ENCODE assay signal across 10 cellular contexts in genomic region chr18:47883771-47884413, GRCh38. TPM values are rescaled to one million over a fixed set of nuclear protein-coding genes. Genes with fewer than 3 reads are reported as not detected.
A peak's percentile ranks its signal among the peaks of the same experiment; 100 is the strongest.
DNase-seq lines count a peak whose midpoint lies in the region; ATAC-seq and TF ChIP-seq lines count a peak whose summit lies in the region.
"Had no signal": no experiment of that assay in that cellular context is flagged by ENCODE, and none has a peak within 500 bp of the region (broad histone marks: within the 10 kb centered on the region; RNA-seq: fewer than 3 reads in every experiment).

No MANE protein-coding gene starts in this region.

- POLR2A ChIA-PET in RWPE1 (lab: Yijun Ruan, JAX; ENCODE audit: low non-redundant PET), result no interaction called here
- POLR2A ChIA-PET in SK-N-SH (lab: Yijun Ruan, JAX), result no interaction called here

- H3K4me3 Mint-ChIP-seq in stimulated activated naive CD8-positive, alpha-beta T cell treated with anti-CD3 and anti-CD28 coated beads, Interleukin-15, amount 100 ng/mL, for 72 hours, result no peak overlapping the region

- no peak for TF ChIP-seq EP300 in SK-N-SH (IDR thresholded peaks at IDR 0.05; ENCODE audit: borderline replicate concordance in 1 of 2, low read depth in 1 of 2, low read length in 1 of 2)

- H3K4me3 ChIP-seq in fibroblast of villous mesenchyme (ENCODE audit: low read depth, low read length) (no peak overlapping the region), SK-N-SH (ENCODE audit: low read depth in 2 of 2, low read length in 1 of 2) (no peak overlapping the region)

- ATAC-seq in stimulated activated naive CD8-positive, alpha-beta T cell treated with anti-CD3 and anti-CD28 coated beads, Interleukin-15, amount 100 ng/mL, for 72 hours, result peak; percentile 88

- peaks cover 0 to 7% of the 10 kb centered on the region in 2 donors for H3K9me3 Mint-ChIP-seq in stimulated activated naive CD8-positive, alpha-beta T cell treated with anti-CD3 and anti-CD28 coated beads, Interleukin-15, amount 100 ng/mL, for 72 hours

- TF ChIP-seq CTCF in RWPE1 (conservative IDR thresholded peaks at IDR 0.05; ENCODE audit: low read depth), result no peak
- no peak for TF ChIP-seq CTCF in fibroblast of villous mesenchyme (IDR thresholded peaks at IDR 0.05; ENCODE audit: insufficient read depth, low read depth, low read length)
- TF ChIP-seq CTCF in SK-N-SH (IDR thresholded peaks at IDR 0.05), result no peak

- H3K4me1 ChIP-seq in SK-N-SH (ENCODE audit: control insufficient read depth in 1 of 2, insufficient read depth in 2 of 2, low read depth in 1 of 2, low read length in 1 of 2), result peaks cover 0 to 10% of the 10 kb centered on the region in 2 experiments; a peak in 2 of 4 replicates

- H3K36me3 ChIP-seq in SK-N-SH (replicated peaks in 1 of 2; ENCODE audit: control insufficient read depth in 1 of 2, insufficient read depth in 2 of 2, low read length in 1 of 2), result peaks cover 27 to 41% of the 10 kb centered on the region in 2 experiments

- H3K9me3 ChIP-seq in SK-N-SH, result no peaks in the 10 kb centered on the region

- 91% methylated on average over 3 of the region's 3 CpGs for WGBS in SK-N-SH (ENCODE audit: low lambda C conversion rate)

- H3K4me1 Mint-ChIP-seq in stimulated activated naive CD8-positive, alpha-beta T cell treated with anti-CD3 and anti-CD28 coated beads, Interleukin-15, amount 100 ng/mL, for 72 hours, result peaks cover 36% of the 10 kb centered on the region

- peak; percentile 8 for DNase-seq in stimulated activated CD4-positive, alpha-beta T cell treated with anti-CD3 and anti-CD28 coated beads, Interleukin-12 subunit alpha, Interleukin-12 subunit beta, amount 100 ng/mL, for 4 hours
- no peak for DNase-seq in stimulated activated CD4-positive, alpha-beta T cell treated with anti-CD3 and anti-CD28 coated beads, Interleukin-4, amount 100 ng/mL, for 4 hours
- DNase-seq in RWPE1 (ENCODE audit: low spot score) (peak; percentile 5), fibroblast of villous mesenchyme (ENCODE audit: low read depth) (peak; percentile 47), NCI-H524 treated with DMSO at 0.1 percent for 48 hours (lab: John Stamatoyannopoulos, UW) (no peak), SK-N-SH (no peak), NK-92 (lab: John Stamatoyannopoulos, UW; ENCODE audit: unreplicated experiment) (no peak)
- DNase-seq in stimulated activated naive CD8-positive, alpha-beta T cell treated with anti-CD3 and anti-CD28 coated beads, Interleukin-15, amount 100 ng/mL, for 72 hours, result peak in 1 of 2 donors; percentile 35
- DNase-seq: effector CD4-positive, alpha-beta T cell; NCI-H1417 treated with DMSO at 0.1 percent for 48 hours had no signal

- peaks cover 21% of the 10 kb centered on the region for H4K20me1 ChIP-seq in SK-N-SH (ENCODE audit: insufficient read depth)

- H3K27ac ChIP-seq in RWPE1 (no peak overlapping the region), SK-N-SH (ENCODE audit: low read depth in 2 of 2, low read length in 1 of 2) (no peak overlapping the region)

- H3K27ac Mint-ChIP-seq in stimulated activated naive CD8-positive, alpha-beta T cell treated with anti-CD3 and anti-CD28 coated beads, Interleukin-15, amount 100 ng/mL, for 72 hours, result peak overlapping the region in 1 of 2 donors; percentile 38

- H2AFZ ChIP-seq in SK-N-SH (ENCODE audit: low read depth), result no peak overlapping the region

- peaks cover 50% of the 10 kb centered on the region for H3K79me2 ChIP-seq in SK-N-SH (ENCODE audit: insufficient read depth)

- no peak overlapping the region for H3K4me2 ChIP-seq in SK-N-SH

- H3K9me2 ChIP-seq in SK-N-SH, result no peaks in the 10 kb centered on the region

- no peaks in the 10 kb centered on the region for H3K27me3 ChIP-seq in SK-N-SH (ENCODE audit: insufficient read depth)

- H3K27me3 Mint-ChIP-seq in stimulated activated naive CD8-positive, alpha-beta T cell treated with anti-CD3 and anti-CD28 coated beads, Interleukin-15, amount 100 ng/mL, for 72 hours, result no peaks in the 10 kb centered on the region

- H3K9ac ChIP-seq in SK-N-SH, result no peak overlapping the region

- CTCF ChIA-PET in RWPE1 (lab: Yijun Ruan, JAX), result no interaction called here
- CTCF ChIA-PET in SK-N-SH (lab: Yijun Ruan, JAX), result interaction anchor here (1.2 kb wide), 2 partner anchors 9 to 16 kb away, joined by 4 to 5 read pairs; no protein-coding TSS in a partner anchor

- no peak for TF ChIP-seq RAD21 in SK-N-SH (IDR thresholded peaks at IDR 0.05; ENCODE audit: low read length)

- H3F3A ChIP-seq in SK-N-SH (replicated peaks; ENCODE audit: insufficient read depth), result peaks cover 4% of the 10 kb centered on the region

TF ChIP-seq in SK-N-SH, 30 proteins besides CTCF, POLR2A, EP300 and RAD21:
- TF ChIP-seq FOSL2 (IDR thresholded peaks at IDR 0.05; ENCODE audit: borderline replicate concordance, low read depth) (no peak), ZBTB33 (IDR thresholded peaks at IDR 0.05; ENCODE audit: borderline replicate concordance, low read depth) (no peak), GABPA (IDR thresholded peaks at IDR 0.05; ENCODE audit: low read depth) (no peak), YY1 (IDR thresholded peaks at IDR 0.05; ENCODE audit: low read depth) (no peak), MXI1 (IDR thresholded peaks at IDR 0.05; ENCODE audit: low read depth, low read length) (no peak), CHD2 (IDR thresholded peaks at IDR 0.05; ENCODE audit: low read length, partially characterized antibody) (no peak), SMC3 (IDR thresholded peaks at IDR 0.05; ENCODE audit: low read depth, low read length) (no peak), RFX5 (IDR thresholded peaks at IDR 0.05; ENCODE audit: low read length) (no peak), RXRA (IDR thresholded peaks at IDR 0.05; ENCODE audit: borderline replicate concordance, low read depth) (no peak), ELF1 (IDR thresholded peaks at IDR 0.05) (no peak), TCF12 (IDR thresholded peaks at IDR 0.05) (no peak), GATA2 (CRISPR knock-in tag; IDR thresholded peaks at IDR 0.05) (no peak), NFIC (IDR thresholded peaks at IDR 0.05; ENCODE audit: borderline replicate concordance) (no peak)
- TF ChIP-seq, protein P1, sequence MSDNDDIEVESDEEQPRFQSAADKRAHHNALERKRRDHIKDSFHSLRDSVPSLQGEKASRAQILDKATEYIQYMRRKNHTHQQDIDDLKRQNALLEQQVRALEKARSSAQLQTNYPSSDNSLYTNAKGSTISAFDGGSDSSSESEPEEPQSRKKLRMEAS (IDR thresholded peaks at IDR 0.05; ENCODE audit: low read depth), result no peak
TF ChIP-seq in SK-N-SH: peak in this region for 0.

RNA-seq across cellular contexts. Expression of gene SMAD2, which starts 46.6 kb away (rescaled TPM):
- 33.2 and 36.3 TPM in 2 replicates for total RNA-seq in fibroblast of villous mesenchyme
- 36.3 and 45.1 TPM in 2 replicates for polyA plus RNA-seq in SK-N-SH (2012; rRNA removed)
- polyA plus RNA-seq in SK-N-SH (2012; cell fraction: cytosol; rRNA removed), result 55.8 and 59.9 TPM in 2 replicates
- polyA plus RNA-seq in SK-N-SH (2012; cell fraction: nucleus; rRNA removed), result 11.6 and 25.2 TPM in 2 replicates

Comparison
In these comparisons a context has a peak if more than half of its experiments do, and no peak if none do; other contexts are left out.
1. DNase-seq: peak in stimulated activated CD4-positive, alpha-beta T cell treated with anti-CD3 and anti-CD28 coated beads, Interleukin-12 subunit alpha, Interleukin-12 subunit beta, amount 100 ng/mL, for 4 hours (single experiment), RWPE1 (single experiment) and fibroblast of villous mesenchyme (single experiment); none in stimulated activated CD4-positive, alpha-beta T cell treated with anti-CD3 and anti-CD28 coated beads, Interleukin-4, amount 100 ng/mL, for 4 hours (0 of 2), NCI-H524 treated with DMSO at 0.1 percent for 48 hours (single experiment), SK-N-SH (single experiment) and NK-92 (single experiment).